Comparison of ENCODE assay signal across 8 cellular contexts in the genomic region with DNA sequence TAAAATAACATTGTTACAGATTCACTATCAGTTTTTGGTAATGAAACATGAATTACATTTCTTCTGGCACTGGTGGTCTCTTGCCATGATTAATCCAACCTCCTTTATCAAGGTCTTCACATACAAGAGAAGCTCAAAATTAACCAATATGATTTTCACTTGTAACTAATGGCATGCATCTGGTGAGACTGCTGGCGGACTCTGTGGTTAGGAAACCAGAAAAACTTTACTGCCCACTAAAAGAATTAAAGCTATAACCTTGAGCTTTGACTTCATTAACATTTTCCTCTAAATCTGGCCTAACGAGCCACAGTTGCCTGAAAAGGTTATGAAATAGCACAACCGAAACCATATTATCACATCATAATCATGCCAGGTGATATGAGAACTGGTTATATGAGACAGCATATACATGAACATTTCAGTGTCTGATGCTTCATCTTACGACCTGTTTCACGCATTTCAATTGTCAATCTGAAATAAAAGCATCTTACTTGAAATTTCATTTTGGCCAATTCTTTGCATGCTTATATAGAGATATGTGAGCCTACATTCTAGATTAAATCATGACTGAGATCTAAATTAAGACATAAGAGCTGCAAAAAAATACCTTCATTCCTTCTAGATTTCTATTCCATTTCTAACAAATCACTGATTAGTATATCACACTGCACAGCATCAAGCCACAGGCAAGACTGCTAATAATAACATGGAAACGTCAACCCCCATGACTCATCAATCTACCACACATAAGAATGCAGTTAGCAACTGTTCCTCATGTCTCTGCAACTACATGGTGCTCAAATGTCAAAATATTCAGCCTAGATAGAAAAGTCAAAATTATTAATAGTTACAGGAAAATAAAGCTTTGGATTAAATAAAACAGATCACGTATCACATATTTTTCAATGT.
DNase-seq lines count a peak whose midpoint lies in the region; ATAC-seq and TF ChIP-seq lines count a peak whose summit lies in the region.

No MANE protein-coding gene starts in this region.

- H3K36me3 ChIP-seq in smooth muscle cell (ENCODE audit: low read depth): no peaks in the 10 kb centered on the region

- peak overlapping the region; percentile 61 for H3K4me2 ChIP-seq in smooth muscle cell

- WGBS in smooth muscle cell (ENCODE audit: low lambda C conversion rate): 58% methylated on average over 7 of the region's 7 CpGs

- no peaks in the 10 kb centered on the region for H3K9me3 ChIP-seq in smooth muscle cell (replicated peaks; ENCODE audit: low read depth)

- H3K27me3 Mint-ChIP-seq in activated CD8-positive, alpha-beta memory T cell treated with anti-CD3 and anti-CD28 coated beads, Interleukin-2, amount 10 ng/mL, durations not matched to agents 7 days and 5 days: no peaks in the 10 kb centered on the region
- H3K27me3 Mint-ChIP-seq in type B pancreatic cell: no peaks in the 10 kb centered on the region

- peak overlapping the region; percentile 68 for H3K27ac ChIP-seq in smooth muscle cell (ENCODE audit: low read depth)

- H3K9me3 Mint-ChIP-seq in activated CD8-positive, alpha-beta memory T cell treated with anti-CD3 and anti-CD28 coated beads, Interleukin-2, amount 10 ng/mL, durations not matched to agents 7 days and 5 days (ENCODE audit: low read depth): no peaks in the 10 kb centered on the region
- no peaks in the 10 kb centered on the region for H3K9me3 Mint-ChIP-seq in type B pancreatic cell

- H3K9ac ChIP-seq in smooth muscle cell (ENCODE audit: low read depth): no peak overlapping the region

- peaks cover 13% of the 10 kb centered on the region for H3K4me1 ChIP-seq in smooth muscle cell (ENCODE audit: low read depth)

- H3K27ac Mint-ChIP-seq in activated CD8-positive, alpha-beta memory T cell treated with anti-CD3 and anti-CD28 coated beads, Interleukin-2, amount 10 ng/mL, durations not matched to agents 7 days and 5 days: no peak overlapping the region
- no peak overlapping the region for H3K27ac Mint-ChIP-seq in type B pancreatic cell

- no peak overlapping the region for H2AFZ ChIP-seq in smooth muscle cell (ENCODE audit: low read depth)

- no peak overlapping the region for H3K4me3 ChIP-seq in smooth muscle cell

- H3K4me1 Mint-ChIP-seq in activated CD8-positive, alpha-beta memory T cell treated with anti-CD3 and anti-CD28 coated beads, Interleukin-2, amount 10 ng/mL, durations not matched to agents 7 days and 5 days: peaks cover 2% of the 10 kb centered on the region
- peaks cover 3% of the 10 kb centered on the region for H3K4me1 Mint-ChIP-seq in type B pancreatic cell (ENCODE audit: unreplicated experiment)

- H3K36me3 Mint-ChIP-seq in activated CD8-positive, alpha-beta memory T cell treated with anti-CD3 and anti-CD28 coated beads, Interleukin-2, amount 10 ng/mL, durations not matched to agents 7 days and 5 days: peaks cover 5% of the 10 kb centered on the region
- peaks cover 7% of the 10 kb centered on the region for H3K36me3 Mint-ChIP-seq in type B pancreatic cell

- peaks cover 10% of the 10 kb centered on the region for H3F3A ChIP-seq in smooth muscle cell (ENCODE audit: low read depth)

- CTCF ChIA-PET in activated CD8-positive, alpha-beta memory T cell treated with anti-CD3 and anti-CD28 coated beads, Interleukin-2, amount 10 ng/mL, durations not matched to agents 7 days and 5 days (lab: Charles Lee): interaction anchor here (0.8 kb wide), 1 partner anchor 8 kb away, joined by 4 read pairs; no protein-coding TSS in a partner anchor

- no peak for TF ChIP-seq POLR2A in erythroblast (IDR thresholded peaks at IDR 0.05; ENCODE audit: low read length)

- peaks cover 71% of the 10 kb centered on the region for H4K20me1 ChIP-seq in smooth muscle cell (ENCODE audit: low read depth)

- peaks cover 77% of the 10 kb centered on the region for H3K79me2 ChIP-seq in smooth muscle cell (ENCODE audit: low read depth)

- H3K4me3 Mint-ChIP-seq in activated CD8-positive, alpha-beta memory T cell treated with anti-CD3 and anti-CD28 coated beads, Interleukin-2, amount 10 ng/mL, durations not matched to agents 7 days and 5 days: no peak overlapping the region
- no peak overlapping the region for H3K4me3 Mint-ChIP-seq in type B pancreatic cell

- no peak for TF ChIP-seq CTCF in smooth muscle cell (IDR thresholded peaks at IDR 0.05; ENCODE audit: borderline replicate concordance, insufficient read depth, poor library complexity, severe bottlenecking)
- no peak for TF ChIP-seq CTCF in type B pancreatic cell (conservative IDR thresholded peaks at IDR 0.05)

- H3K27me3 ChIP-seq in smooth muscle cell (ENCODE audit: low read depth): no peaks in the 10 kb centered on the region

- ATAC-seq in activated CD8-positive, alpha-beta memory T cell treated with anti-CD3 and anti-CD28 coated beads, Interleukin-2, amount 10 ng/mL, durations not matched to agents 7 days and 5 days: peak; percentile 47
- ATAC-seq in HG02642 (IDR thresholded peaks at IDR 0.05; ENCODE audit: poor library complexity, unreplicated experiment): peak; percentile 84

- DNase-seq in activated CD8-positive, alpha-beta memory T cell treated with anti-CD3 and anti-CD28 coated beads, Interleukin-2, amount 10 ng/mL, durations not matched to agents 7 days and 5 days: no peak
- no peak for DNase-seq in activated CD8-positive, alpha-beta memory T cell treated with anti-CD3 and anti-CD28 coated beads, Interleukin-2, amount 50 U/mL, for 48 hours
- peak; percentile 82 for DNase-seq in NOMO-1 treated with DMSO at 0.1 percent for 48 hours (lab: John Stamatoyannopoulos, UW; ENCODE audit: unreplicated experiment)
- peak; percentile 50 to 63 for DNase-seq in erythroblast (lab: John Stamatoyannopoulos, UW)
- DNase-seq in smooth muscle cell (lab: John Stamatoyannopoulos, UW; ENCODE audit: unreplicated experiment): no peak
- DNase-seq in mesenteric fat pad (ENCODE audit: low spot score): no peak
- no peak for DNase-seq in type B pancreatic cell (ENCODE audit: extremely low spot score, unreplicated experiment)

Comparison
In these comparisons a context has a peak if more than half of its experiments do, and no peak if none do; other contexts are left out.
1. DNase-seq: peak in NOMO-1 treated with DMSO at 0.1 percent for 48 hours (single experiment) and erythroblast (2 of 2); none in activated CD8-positive, alpha-beta memory T cell treated with anti-CD3 and anti-CD28 coated beads, Interleukin-2, amount 10 ng/mL, durations not matched to agents 7 days and 5 days (single experiment), activated CD8-positive, alpha-beta memory T cell treated with anti-CD3 and anti-CD28 coated beads, Interleukin-2, amount 50 U/mL, for 48 hours (single experiment), smooth muscle cell (single experiment), mesenteric fat pad (single experiment) and type B pancreatic cell (single experiment).